In the genomic region with DNA sequence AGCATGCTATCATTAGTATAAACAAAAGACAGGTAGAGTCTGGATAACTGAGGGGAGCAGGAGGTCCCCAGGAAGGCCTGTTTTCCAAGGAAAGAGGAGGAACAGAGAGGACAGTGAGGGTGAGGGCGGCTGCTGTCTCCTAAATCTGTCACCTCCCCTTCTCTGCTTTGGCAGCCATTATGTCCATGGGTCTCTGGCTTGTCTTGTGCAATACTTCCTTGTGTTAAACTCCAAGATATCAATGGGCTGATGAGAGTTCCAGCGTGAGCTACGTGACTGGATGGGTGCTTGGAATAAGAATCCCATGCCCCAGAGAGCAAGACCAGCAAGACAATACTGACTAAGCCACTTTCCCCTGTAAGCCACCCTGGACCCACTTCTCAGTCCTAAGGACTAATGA, we compare ENCODE assay signal across 2 cellular contexts.
TF ChIP-seq lines count a peak whose summit lies in the region.

No MANE protein-coding gene starts in this region.

TF ChIP-seq in HepG2, 621 proteins besides CTCF, POLR2A, EP300 and RAD21:
- TF ChIP-seq CEBPB (IDR thresholded peaks at IDR 0.05; ENCODE audit: borderline replicate concordance, low read depth, low read length) = peak; percentile 73
- no peak for TF ChIP-seq TEAD2 (CRISPR knock-in tag; IDR thresholded peaks at IDR 0.05)
- TF ChIP-seq CEBPG (CRISPR knock-in tag; IDR thresholded peaks at IDR 0.05) = peak; percentile 59; the same call in 1 of the 2 replicates

TF ChIP-seq in H1, 55 proteins besides CTCF, POLR2A, EP300 and RAD21:
- no peak for TF ChIP-seq GTF2F1 (IDR thresholded peaks at IDR 0.05; ENCODE audit: borderline replicate concordance, low read depth, low read length)
- no peak for TF ChIP-seq ZNF274 (IDR thresholded peaks at IDR 0.05; ENCODE audit: borderline replicate concordance, extremely low read depth, low read length)
- no peak for TF ChIP-seq SRF (IDR thresholded peaks at IDR 0.05; ENCODE audit: low read depth, low read length)
- TF ChIP-seq ASH2L (IDR thresholded peaks at IDR 0.05; ENCODE audit: low read length) = no peak
